1 cellular context compared by ENCODE assay signal in the genomic region with DNA sequence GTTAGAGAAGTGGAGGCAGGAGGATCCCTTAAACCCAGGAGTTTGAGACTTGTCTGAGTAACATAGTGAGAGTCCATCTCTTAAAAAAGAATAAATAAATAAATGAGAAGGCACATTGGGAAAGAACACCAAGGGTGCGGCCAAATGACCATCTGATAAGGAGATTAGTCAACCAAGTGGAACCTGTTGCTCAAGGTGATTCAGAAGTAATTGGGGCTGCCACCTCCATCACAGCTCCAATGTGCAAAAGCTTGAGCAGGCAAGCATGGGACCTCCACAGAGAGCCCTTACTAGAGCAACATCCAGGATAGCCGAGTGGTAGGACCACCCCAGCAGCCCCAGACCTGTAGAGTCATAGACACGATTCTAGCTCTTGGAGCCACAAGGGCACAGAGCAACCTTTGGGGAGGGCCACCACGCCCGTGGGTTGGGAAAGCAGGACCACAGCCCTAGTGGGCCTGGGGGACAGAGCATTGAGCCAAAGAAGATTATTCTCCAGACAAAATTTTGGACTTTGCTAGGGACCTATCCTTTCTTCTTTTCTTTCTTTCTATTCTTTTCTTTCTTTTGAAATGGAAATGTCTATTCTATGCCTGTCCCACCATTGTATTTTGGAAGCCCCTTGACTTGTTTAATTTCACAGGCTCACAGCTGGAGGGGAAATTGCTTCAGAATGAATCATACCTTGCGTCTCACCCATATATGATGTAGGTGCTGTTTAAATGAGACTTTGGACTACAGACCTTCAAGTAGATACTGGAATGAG.
TF ChIP-seq lines count a peak whose summit lies in the region.

No MANE protein-coding gene starts in this region.

TF ChIP-seq in K562, 482 proteins besides CTCF, POLR2A, EP300 and RAD21 (continued from another document):
- TF ChIP-seq ZNF318 (IDR thresholded peaks at IDR 0.05; ENCODE audit: borderline replicate concordance in 1 of 2, low read depth in 1 of 2) (no peak), BCOR (IDR thresholded peaks at IDR 0.05) (no peak), E2F5 (CRISPR knock-in tag; IDR thresholded peaks at IDR 0.05) (no peak), RBM34 (IDR thresholded peaks at IDR 0.05; ENCODE audit: borderline replicate concordance, insufficient read depth, low read length) (no peak), STAT5B (CRISPR knock-in tag; IDR thresholded peaks at IDR 0.05) (no peak), EHMT2 (IDR thresholded peaks at IDR 0.05) (0 out of 2 replicates have a peak, but pooled peaks have one; percentile 13), ZNF75A (CRISPR knock-in tag; IDR thresholded peaks at IDR 0.05) (no peak), ZNF507 (tag; conservative IDR thresholded peaks at IDR 0.05) (no peak), SRSF9 (IDR thresholded peaks at IDR 0.05; ENCODE audit: borderline replicate concordance, low read depth, low read length) (no peak)
TF ChIP-seq in K562: peak in this region for 5.
